In genomic region chr11:87820026-87820425, GRCh38 we compare ENCODE assay signal across 19 cellular contexts.
"Had no signal": no experiment of that assay in that cellular context is flagged by ENCODE, and none has a peak within 500 bp of the region (broad histone marks: within the 10 kb centered on the region; RNA-seq: fewer than 3 reads in every experiment).

No MANE protein-coding gene starts in this region.

- H3K4me1 Mint-ChIP-seq: central memory CD8-positive, alpha-beta T cell; neural crest cell had no signal

- H3K4me1 ChIP-seq: body of pancreas, esophagus muscularis mucosa, spleen, thyroid gland had no signal

- DNase-seq: activated CD4-positive, alpha-beta T cell treated with anti-CD3 and anti-CD28 coated beads, Interleukin-2, amount 50 U/mL, for 1 hour; activated naive CD4-positive, alpha-beta T cell treated with Interleukin-2 at 50 U/mL for 16 hours; activated T-cell treated with anti-CD3 and anti-CD28 coated beads for 4 hours; body of pancreas; effector CD4-positive, alpha-beta T cell; foreskin fibroblast; glutamatergic neuron; kidney glomerular epithelial cell; ovary; spleen; T-helper 9 cell; thyroid gland had no signal

- H3K4me3 Mint-ChIP-seq: central memory CD8-positive, alpha-beta T cell; neural crest cell; stimulated activated naive CD8-positive, alpha-beta T cell treated with anti-CD3 and anti-CD28 coated beads, Interleukin-15, Interleukin-2, amounts not matched to agents 100 ng/mL and 50 ng/mL, for 24 hours had no signal

- H3K36me3 ChIP-seq: esophagus muscularis mucosa, ovary, spleen, thyroid gland had no signal

- H3K27me3 ChIP-seq: body of pancreas, esophagus muscularis mucosa, ovary, spleen, thyroid gland had no signal

- H3K9me3 ChIP-seq: body of pancreas, esophagus muscularis mucosa, ovary, spleen, thyroid gland had no signal

- H3K27ac ChIP-seq: body of pancreas, coronary artery, esophagus muscularis mucosa, ovary, spleen, thyroid gland had no signal

- H3K9me3 Mint-ChIP-seq: stimulated activated naive CD8-positive, alpha-beta T cell treated with anti-CD3 and anti-CD28 coated beads, Interleukin-15, Interleukin-2, amounts not matched to agents 100 ng/mL and 50 ng/mL, for 24 hours had no signal

- ATAC-seq: activated CD4-positive, CD25-positive, alpha-beta regulatory T cell treated with anti-CD3 and anti-CD28 coated beads, Interleukin-2, amount 50 U/mL, for 24 hours; body of pancreas; sciatic nerve had no signal

- H3K4me3 ChIP-seq: body of pancreas, coronary artery, esophagus muscularis mucosa, ovary, spleen, thyroid gland had no signal

- H3K27ac Mint-ChIP-seq: stimulated activated naive CD8-positive, alpha-beta T cell treated with anti-CD3 and anti-CD28 coated beads, Interleukin-15, Interleukin-2, amounts not matched to agents 100 ng/mL and 50 ng/mL, for 24 hours had no signal

- H3K27me3 Mint-ChIP-seq: central memory CD8-positive, alpha-beta T cell; stimulated activated naive CD8-positive, alpha-beta T cell treated with anti-CD3 and anti-CD28 coated beads, Interleukin-15, Interleukin-2, amounts not matched to agents 100 ng/mL and 50 ng/mL, for 24 hours had no signal
